In genomic region chr21:30839304-30839703, GRCh38 we compare ENCODE assay signal across 10 cellular contexts. TPM values are rescaled to one million over a fixed set of nuclear protein-coding genes. Genes with fewer than 3 reads are reported as not detected.
DNase-seq lines count a peak whose midpoint lies in the region; FAIRE-seq and TF ChIP-seq lines count a peak whose summit lies in the region.
"Had no signal": no experiment of that assay in that cellular context is flagged by ENCODE, and none has a peak within 500 bp of the region (broad histone marks: within the 10 kb centered on the region; RNA-seq: fewer than 3 reads in every experiment).

No MANE protein-coding gene starts in this region.

- 21 to 44% (median 27%) methylated on average over 5 of the region's 5 CpGs for WGBS in stomach, 5 donors

- H3K4me3 ChIP-seq in Peyer's patch: no peak overlapping the region
- H3K4me3 ChIP-seq in stomach: no peak overlapping the region

- H3K4me1 ChIP-seq in Peyer's patch (no peaks in the 10 kb centered on the region), stomach (no peaks in the 10 kb centered on the region)

- intact Hi-C loops in stomach (cut with DNase I; ENCODE audit: low total_unique reads): no loop called here

- no peak for TF ChIP-seq EP300 in stomach (IDR thresholded peaks at IDR 0.05)

- no peak for FAIRE-seq in D721Med (lab: Jason Lieb, UNC)

- TF ChIP-seq CTCF in D721Med (IDR thresholded peaks at IDR 0.05; ENCODE audit: insufficient read depth, missing control alignments): peak; percentile 29
- no peak for TF ChIP-seq CTCF in Peyer's patch (IDR thresholded peaks at IDR 0.05)
- TF ChIP-seq CTCF in stomach (IDR thresholded peaks at IDR 0.05): no peak

- TF ChIP-seq POLR2A in Peyer's patch (IDR thresholded peaks at IDR 0.05) (no peak), stomach (IDR thresholded peaks at IDR 0.05) (no peak)

- H3K9me3 ChIP-seq in Peyer's patch: no peaks in the 10 kb centered on the region
- peaks cover 0 to 12% (median 0%) of the 10 kb centered on the region in 4 donors for H3K9me3 ChIP-seq in stomach

- H3K27me3 ChIP-seq in Peyer's patch (no peaks in the 10 kb centered on the region), stomach (no peaks in the 10 kb centered on the region)

- in situ Hi-C loops in KBM-7 (cut with MboI; ENCODE audit: low pct_unique_long_range_greater_than_20kb, low sequenced_read_pairs): no loop called here

- H3K27ac ChIP-seq in Peyer's patch: no peak overlapping the region
- H3K27ac ChIP-seq in stomach: no peak overlapping the region

- H3K36me3 ChIP-seq in Peyer's patch (no peaks in the 10 kb centered on the region), stomach (no peaks in the 10 kb centered on the region)

- no peak for DNase-seq in D721Med (ENCODE audit: insufficient read length, low spot score)
- peak; percentile 7 for DNase-seq in KBM-7
- peak; percentile 1 to 3 for DNase-seq in activated CD4-positive, alpha-beta T cell treated with anti-CD3 and anti-CD28 coated beads for 4 hours
- peak; percentile 72 for DNase-seq in iPS-NIHi11 (ENCODE audit: low spot score)
- no peak for DNase-seq in NOMO-1 treated with dmso at 0.1 percent for 144 hours (lab: John Stamatoyannopoulos, UW; ENCODE audit: unreplicated experiment)
- no peak for DNase-seq in Peyer's patch
- DNase-seq in stomach: no peak
- no peak for DNase-seq in T1000 (lab: John Stamatoyannopoulos, UW)
- DNase-seq: activated naive CD8-positive, alpha-beta T cell treated with anti-CD3 and anti-CD28 coated beads, Interleukin-2, amount 10 ng/mL, durations not matched to agents 7 days and 5 days had no signal

RNA-seq across cellular contexts. Expression of gene KRTAP7-1, which starts 9.7 kb away (rescaled TPM):
- not detected for total RNA-seq in Peyer's patch
- not detected for total RNA-seq in stomach
- not detected for polyA plus RNA-seq in stomach
- total RNA-seq: activated naive CD8-positive, alpha-beta T cell treated with anti-CD3 and anti-CD28 coated beads, Interleukin-2, amount 10 ng/mL, durations not matched to agents 7 days and 5 days; skeletal muscle tissue had no signal

RNA-seq across cellular contexts. Expression of gene KRTAP8-1, which starts 26.2 kb away (rescaled TPM):
- total RNA-seq in Peyer's patch (not detected), stomach (not detected)
- not detected for polyA plus RNA-seq in stomach
- total RNA-seq: activated naive CD8-positive, alpha-beta T cell treated with anti-CD3 and anti-CD28 coated beads, Interleukin-2, amount 10 ng/mL, durations not matched to agents 7 days and 5 days; skeletal muscle tissue had no signal

RNA-seq across cellular contexts. Expression of gene KRTAP11-1, which starts 42.1 kb away (rescaled TPM):
- total RNA-seq in Peyer's patch: not detected
- not detected for total RNA-seq in stomach
- polyA plus RNA-seq in stomach: not detected
- total RNA-seq: activated naive CD8-positive, alpha-beta T cell treated with anti-CD3 and anti-CD28 coated beads, Interleukin-2, amount 10 ng/mL, durations not matched to agents 7 days and 5 days; skeletal muscle tissue had no signal

Comparison
In these comparisons a context has a peak if more than half of its experiments do, and no peak if none do; other contexts are left out.
1. DNase-seq: peak in KBM-7 (single experiment), activated CD4-positive, alpha-beta T cell treated with anti-CD3 and anti-CD28 coated beads for 4 hours (2 of 2) and iPS-NIHi11 (single experiment); none in D721Med (single experiment), NOMO-1 treated with dmso at 0.1 percent for 144 hours (single experiment), Peyer's patch (0 of 3), stomach (single experiment) and T1000 (single experiment).